Comparison of ENCODE assay signal across 1 cellular context in genomic region chr4:25725870-25726269, GRCh38.
TF ChIP-seq lines count a peak whose summit lies in the region.

No MANE protein-coding gene starts in this region.

TF ChIP-seq in K562, 482 proteins besides CTCF, POLR2A, EP300 and RAD21 (continued from another document):
- TF ChIP-seq RREB1 (CRISPR knock-in tag; IDR thresholded peaks at IDR 0.05), result peak; percentile 78; the same call in 1 of the 2 replicates
- TF ChIP-seq SMARCA5 (IDR thresholded peaks at IDR 0.05), result no peak
- TF ChIP-seq PATZ1 (CRISPR knock-in tag; IDR thresholded peaks at IDR 0.05; ENCODE audit: borderline replicate concordance), result 0 out of 2 replicates have a peak, but pooled peaks have one; percentile 52
